In the genomic region with DNA sequence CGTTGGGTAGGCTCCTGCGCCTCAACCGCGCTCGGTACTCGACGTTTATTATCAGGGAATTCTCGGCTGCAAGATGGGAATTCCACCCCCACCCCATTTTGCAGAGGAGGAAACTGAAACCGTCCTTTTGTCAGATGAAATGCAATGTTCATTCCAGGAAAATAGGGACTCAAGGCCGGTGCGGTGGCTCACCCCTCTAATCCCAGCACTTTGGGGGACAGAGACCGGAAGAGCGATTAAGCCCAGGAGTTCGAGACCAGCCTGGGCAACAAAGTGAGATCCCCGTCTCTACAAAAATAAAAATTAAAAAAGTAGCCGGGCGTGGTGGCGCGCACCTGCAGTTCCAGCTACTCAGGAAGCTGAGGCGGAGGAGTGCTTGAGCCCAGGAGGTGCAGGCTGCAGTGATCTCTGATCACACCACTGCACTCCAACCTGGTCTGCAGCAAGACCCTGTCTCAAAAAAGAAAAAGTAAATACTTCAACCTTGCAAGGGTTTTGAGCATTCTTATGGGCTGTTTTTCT, we compare ENCODE assay signal across 1 cellular context.
TF ChIP-seq lines count a peak whose summit lies in the region.

No MANE protein-coding gene starts in this region.

TF ChIP-seq in GM12878, 131 proteins besides CTCF, POLR2A, EP300 and RAD21 (continued from another document):
- TF ChIP-seq, protein P1, sequence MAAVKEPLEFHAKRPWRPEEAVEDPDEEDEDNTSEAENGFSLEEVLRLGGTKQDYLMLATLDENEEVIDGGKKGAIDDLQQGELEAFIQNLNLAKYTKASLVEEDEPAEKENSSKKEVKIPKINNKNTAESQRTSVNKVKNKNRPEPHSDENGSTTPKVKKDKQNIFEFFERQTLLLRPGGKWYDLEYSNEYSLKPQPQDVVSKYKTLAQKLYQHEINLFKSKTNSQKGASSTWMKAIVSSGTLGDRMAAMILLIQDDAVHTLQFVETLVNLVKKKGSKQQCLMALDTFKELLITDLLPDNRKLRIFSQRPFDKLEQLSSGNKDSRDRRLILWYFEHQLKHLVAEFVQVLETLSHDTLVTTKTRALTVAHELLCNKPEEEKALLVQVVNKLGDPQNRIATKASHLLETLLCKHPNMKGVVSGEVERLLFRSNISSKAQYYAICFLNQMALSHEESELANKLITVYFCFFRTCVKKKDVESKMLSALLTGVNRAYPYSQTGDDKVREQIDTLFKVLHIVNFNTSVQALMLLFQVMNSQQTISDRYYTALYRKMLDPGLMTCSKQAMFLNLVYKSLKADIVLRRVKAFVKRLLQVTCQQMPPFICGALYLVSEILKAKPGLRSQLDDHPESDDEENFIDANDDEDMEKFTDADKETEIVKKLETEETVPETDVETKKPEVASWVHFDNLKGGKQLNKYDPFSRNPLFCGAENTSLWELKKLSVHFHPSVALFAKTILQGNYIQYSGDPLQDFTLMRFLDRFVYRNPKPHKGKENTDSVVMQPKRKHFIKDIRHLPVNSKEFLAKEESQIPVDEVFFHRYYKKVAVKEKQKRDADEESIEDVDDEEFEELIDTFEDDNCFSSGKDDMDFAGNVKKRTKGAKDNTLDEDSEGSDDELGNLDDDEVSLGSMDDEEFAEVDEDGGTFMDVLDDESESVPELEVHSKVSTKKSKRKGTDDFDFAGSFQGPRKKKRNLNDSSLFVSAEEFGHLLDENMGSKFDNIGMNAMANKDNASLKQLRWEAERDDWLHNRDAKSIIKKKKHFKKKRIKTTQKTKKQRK (IDR thresholded peaks at IDR 0.05; ENCODE audit: low read depth, low read length) = no peak
- TF ChIP-seq ZNF384 (IDR thresholded peaks at IDR 0.05; ENCODE audit: borderline replicate concordance, low read depth, low read length) = no peak
- TF ChIP-seq BCL3 (IDR thresholded peaks at IDR 0.05; ENCODE audit: borderline replicate concordance, insufficient read depth, low read depth, low read length, poor library complexity, severe bottlenecking) = no peak
- TF ChIP-seq ZBED1 (IDR thresholded peaks at IDR 0.05; ENCODE audit: borderline replicate concordance) = 0 out of 2 replicates have a peak, but pooled peaks have one; percentile 6
- peak; percentile 66 for TF ChIP-seq EED (IDR thresholded peaks at IDR 0.05; ENCODE audit: low read depth)
- TF ChIP-seq SMARCA5 (IDR thresholded peaks at IDR 0.05) = no peak
- TF ChIP-seq, protein P2, sequence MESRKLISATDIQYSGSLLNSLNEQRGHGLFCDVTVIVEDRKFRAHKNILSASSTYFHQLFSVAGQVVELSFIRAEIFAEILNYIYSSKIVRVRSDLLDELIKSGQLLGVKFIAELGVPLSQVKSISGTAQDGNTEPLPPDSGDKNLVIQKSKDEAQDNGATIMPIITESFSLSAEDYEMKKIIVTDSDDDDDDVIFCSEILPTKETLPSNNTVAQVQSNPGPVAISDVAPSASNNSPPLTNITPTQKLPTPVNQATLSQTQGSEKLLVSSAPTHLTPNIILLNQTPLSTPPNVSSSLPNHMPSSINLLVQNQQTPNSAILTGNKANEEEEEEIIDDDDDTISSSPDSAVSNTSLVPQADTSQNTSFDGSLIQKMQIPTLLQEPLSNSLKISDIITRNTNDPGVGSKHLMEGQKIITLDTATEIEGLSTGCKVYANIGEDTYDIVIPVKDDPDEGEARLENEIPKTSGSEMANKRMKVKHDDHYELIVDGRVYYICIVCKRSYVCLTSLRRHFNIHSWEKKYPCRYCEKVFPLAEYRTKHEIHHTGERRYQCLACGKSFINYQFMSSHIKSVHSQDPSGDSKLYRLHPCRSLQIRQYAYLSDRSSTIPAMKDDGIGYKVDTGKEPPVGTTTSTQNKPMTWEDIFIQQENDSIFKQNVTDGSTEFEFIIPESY (IDR thresholded peaks at IDR 0.05) = no peak
- no peak for TF ChIP-seq PAX5 (IDR thresholded peaks at IDR 0.05; ENCODE audit: borderline replicate concordance, low read depth, low read length)
- TF ChIP-seq POU2F2 (IDR thresholded peaks at IDR 0.05; ENCODE audit: borderline replicate concordance, low read depth, low read length) = no peak
- no peak for TF ChIP-seq NR2F1 (conservative IDR thresholded peaks at IDR 0.05)
- TF ChIP-seq IKZF1 (conservative IDR thresholded peaks at IDR 0.05) = peak; percentile 86
- TF ChIP-seq BMI1 (IDR thresholded peaks at IDR 0.05; ENCODE audit: borderline replicate concordance) = no peak
- TF ChIP-seq IKZF2 (IDR thresholded peaks at IDR 0.05) = peak; percentile 74 to 78; a peak in 2 of 4 replicates
- no peak for TF ChIP-seq ATF7 (IDR thresholded peaks at IDR 0.05; ENCODE audit: low read depth)
- TF ChIP-seq MYC (IDR thresholded peaks at IDR 0.05; ENCODE audit: insufficient read depth, insufficient read length, insufficient replicate concordance, low read length, severe bottlenecking) = no peak
- 0 out of 2 replicates have a peak, but pooled peaks have one; percentile 29 for TF ChIP-seq NKRF (conservative IDR thresholded peaks at IDR 0.05)
- TF ChIP-seq CHD4 (IDR thresholded peaks at IDR 0.05) = 0 out of 2 replicates have a peak, but pooled peaks have one; percentile 87
- TF ChIP-seq BRCA1 (IDR thresholded peaks at IDR 0.05; ENCODE audit: low read depth, low read length) = no peak
- no peak for TF ChIP-seq TAF1 (IDR thresholded peaks at IDR 0.05; ENCODE audit: borderline replicate concordance, low read depth, low read length)
- no peak for TF ChIP-seq STAT1 (conservative IDR thresholded peaks at IDR 0.05)
- no peak for TF ChIP-seq PKNOX1 (IDR thresholded peaks at IDR 0.05)
- TF ChIP-seq DPF2 (IDR thresholded peaks at IDR 0.05) = no peak; the same call in none of the 2 replicates
- TF ChIP-seq BCL11A (IDR thresholded peaks at IDR 0.05; ENCODE audit: low read depth, low read length) = no peak
- no peak for TF ChIP-seq FOXM1 (IDR thresholded peaks at IDR 0.05; ENCODE audit: low read depth, low read length)
- no peak for TF ChIP-seq CREB1 (IDR thresholded peaks at IDR 0.05; ENCODE audit: low read depth)
- 0 out of 2 replicates have a peak, but pooled peaks have one; percentile 18 for TF ChIP-seq RELB (IDR thresholded peaks at IDR 0.05; ENCODE audit: low read depth)
- no peak for TF ChIP-seq SREBF2 (IDR thresholded peaks at IDR 0.05; ENCODE audit: low read length)
- TF ChIP-seq ZNF217 (IDR thresholded peaks at IDR 0.05) = 0 out of 2 replicates have a peak, but pooled peaks have one; percentile 69
- TF ChIP-seq SMAD5 (IDR thresholded peaks at IDR 0.05; ENCODE audit: low read depth) = no peak
- no peak for TF ChIP-seq HCFC1 (IDR thresholded peaks at IDR 0.05; ENCODE audit: low read length)
- no peak for TF ChIP-seq SMC3 (IDR thresholded peaks at IDR 0.05; ENCODE audit: borderline replicate concordance, low read length)
- TF ChIP-seq ZNF622 (IDR thresholded peaks at IDR 0.05) = no peak
